Comparison of ENCODE assay signal across 7 cellular contexts in genomic region chr17:67378444-67379250, GRCh38. TPM values are rescaled to one million over a fixed set of nuclear protein-coding genes. Genes with fewer than 3 reads are reported as not detected.
DNase-seq lines count a peak whose midpoint lies in the region; ATAC-seq, FAIRE-seq and TF ChIP-seq lines count a peak whose summit lies in the region.

No MANE protein-coding gene starts in this region.

- no peaks in the 10 kb centered on the region for H3K4me1 ChIP-seq in ectodermal cell (ENCODE audit: control insufficient read depth, insufficient read depth, low read length)

- no peaks in the 10 kb centered on the region for H3K9me3 Mint-ChIP-seq in activated CD4-positive, alpha-beta memory T cell treated with anti-CD3 and anti-CD28 coated beads, Interleukin-2, amount 10 ng/mL, durations not matched to agents 7 days and 5 days

- peak overlapping the region; percentile 87 for H3K4me3 ChIP-seq in ectodermal cell (ENCODE audit: insufficient read depth, low read depth, low read length)

- ATAC-seq in HG03175 (IDR thresholded peaks at IDR 0.05; ENCODE audit: unreplicated experiment) = peak; percentile 39

- CTCF ChIA-PET in activated CD4-positive, alpha-beta memory T cell treated with anti-CD3 and anti-CD28 coated beads, Interleukin-2, amount 10 ng/mL, durations not matched to agents 7 days and 5 days (lab: Charles Lee) = interaction anchor here (0.6 to 7.8 kb wide), 29 partner anchors 9 to 339 kb away, joined by 3 to 138 read pairs (median 4); partner anchors contain the start of genes NOL11 and PSMD12

- H3K9me3 ChIP-seq in ectodermal cell (ENCODE audit: control insufficient read depth, low read length) = no peaks in the 10 kb centered on the region

- peak; percentile 44 for FAIRE-seq in GM12892 (lab: Jason Lieb, UNC)

- H3K27ac Mint-ChIP-seq in activated CD4-positive, alpha-beta memory T cell treated with anti-CD3 and anti-CD28 coated beads, Interleukin-2, amount 10 ng/mL, durations not matched to agents 7 days and 5 days = peak overlapping the region; percentile 75

- H3K36me3 Mint-ChIP-seq in activated CD4-positive, alpha-beta memory T cell treated with anti-CD3 and anti-CD28 coated beads, Interleukin-2, amount 10 ng/mL, durations not matched to agents 7 days and 5 days (ENCODE audit: low read depth) = peaks cover 8% of the 10 kb centered on the region

- DNase-seq in GM12892 (ENCODE audit: insufficient read length) (peak; percentile 61), NCI-H524 (lab: John Stamatoyannopoulos, UW) (peak; percentile 59 to 80), medulla oblongata (ENCODE audit: extremely low spot score) (peak; percentile 73)
- peak; percentile 81 for DNase-seq in activated CD4-positive, alpha-beta memory T cell treated with anti-CD3 and anti-CD28 coated beads, Interleukin-2, amount 10 ng/mL, durations not matched to agents 7 days and 5 days
- DNase-seq in stimulated activated CD4-positive, alpha-beta T cell treated with anti-CD3 and anti-CD28 coated beads, TNF-alpha, amount 100 ng/mL, for 4 hours (ENCODE audit: low read depth in 3 of 3) = peak; percentile 59 to 65 (median 62)

- H3K4me3 Mint-ChIP-seq in activated CD4-positive, alpha-beta memory T cell treated with anti-CD3 and anti-CD28 coated beads, Interleukin-2, amount 10 ng/mL, durations not matched to agents 7 days and 5 days = peak overlapping the region; percentile 86

- 1 to 2% methylated on average over 72 of the region's 72 CpGs for WGBS in ectodermal cell, 2 experiments

- peaks cover 6% of the 10 kb centered on the region for H3K27me3 Mint-ChIP-seq in activated CD4-positive, alpha-beta memory T cell treated with anti-CD3 and anti-CD28 coated beads, Interleukin-2, amount 10 ng/mL, durations not matched to agents 7 days and 5 days

- H3K27me3 ChIP-seq in ectodermal cell (ENCODE audit: control insufficient read depth, insufficient read depth, low read length, poor library complexity, severe bottlenecking) = no peaks in the 10 kb centered on the region

- peak; percentile 58; the same call in 1 of the 2 replicates for TF ChIP-seq POLR2A in GM12892 (IDR thresholded peaks at IDR 0.05; ENCODE audit: low read depth, low read length)

- no peaks in the 10 kb centered on the region for H3K36me3 ChIP-seq in ectodermal cell (ENCODE audit: control insufficient read depth, insufficient read depth, low read length)

- POLR2A ChIA-PET in activated CD4-positive, alpha-beta memory T cell treated with anti-CD3 and anti-CD28 coated beads, Interleukin-2, amount 10 ng/mL, durations not matched to agents 7 days and 5 days (lab: Charles Lee) = interaction anchor here (0.9 to 6.4 kb wide), 21 partner anchors 10 to 339 kb away, joined by 3 to 86 read pairs (median 7); partner anchors contain the start of genes NOL11 and PSMD12

- peaks cover 37% of the 10 kb centered on the region for H3K4me1 Mint-ChIP-seq in activated CD4-positive, alpha-beta memory T cell treated with anti-CD3 and anti-CD28 coated beads, Interleukin-2, amount 10 ng/mL, durations not matched to agents 7 days and 5 days

- H3K27ac ChIP-seq in ectodermal cell (ENCODE audit: insufficient read depth, low read depth, low read length, poor library complexity, severe bottlenecking) = peak overlapping the region; percentile 21

RNA-seq across cellular contexts. Expression of gene PITPNC1, which starts 1.6 kb away (rescaled TPM):
- 34.0 TPM for polyA plus RNA-seq in GM12892 (2012; ENCODE audit: missing spikeins)
- 10 to 100 TPM; 29.1 to 31.1 TPM for total RNA-seq in activated CD4-positive, alpha-beta memory T cell treated with anti-CD3 and anti-CD28 coated beads, Interleukin-2, amount 10 ng/mL, durations not matched to agents 7 days and 5 days
- polyA plus RNA-seq in ectodermal cell (2013, experiment 1 of 4) = 15.5 TPM
- polyA plus RNA-seq in ectodermal cell (2013, experiment 2 of 4) = 14.6 TPM
- 13.3 TPM for polyA plus RNA-seq in ectodermal cell (2013, experiment 3 of 4)
- polyA plus RNA-seq in ectodermal cell (2013, experiment 4 of 4) = 14.4 TPM

RNA-seq across cellular contexts. Expression of gene PSMD12, which starts 12.3 kb away (rescaled TPM):
- 34.1 TPM for polyA plus RNA-seq in GM12892 (2012; ENCODE audit: missing spikeins)
- total RNA-seq in activated CD4-positive, alpha-beta memory T cell treated with anti-CD3 and anti-CD28 coated beads, Interleukin-2, amount 10 ng/mL, durations not matched to agents 7 days and 5 days = 10 to 100 TPM; 49.3 to 50.0 TPM
- polyA plus RNA-seq in ectodermal cell (2013, experiment 1 of 4) = 57.2 TPM
- 58.4 TPM for polyA plus RNA-seq in ectodermal cell (2013, experiment 2 of 4)
- polyA plus RNA-seq in ectodermal cell (2013, experiment 3 of 4) = 38.6 TPM
- polyA plus RNA-seq in ectodermal cell (2013, experiment 4 of 4) = 47.9 TPM

Comparison
In these comparisons a context has a peak if more than half of its experiments do, and no peak if none do; other contexts are left out.
1. Peak in every context shown above with its lines: DNase-seq, ATAC-seq, H3K4me3 ChIP-seq and H3K27ac ChIP-seq.